8 cellular contexts compared by ENCODE assay signal in genomic region chrX:70434914-70435586, GRCh38. TPM values are rescaled to one million over a fixed set of nuclear protein-coding genes. Genes with fewer than 3 reads are reported as not detected.
DNase-seq lines count a peak whose midpoint lies in the region; TF ChIP-seq lines count a peak whose summit lies in the region.

No MANE protein-coding gene starts in this region.

- no peak for TF ChIP-seq EP300 in esophagus muscularis mucosa (IDR thresholded peaks at IDR 0.05)

- peaks cover 2% of the 10 kb centered on the region for H3K27me3 Mint-ChIP-seq in osteocyte (ENCODE audit: unreplicated experiment)

- H3K36me3 ChIP-seq in Peyer's patch (no peaks in the 10 kb centered on the region), esophagus muscularis mucosa (no peaks in the 10 kb centered on the region)

- H3K4me3 ChIP-seq in GM12875 (ENCODE audit: low read depth, low read length) (peak overlapping the region; percentile 71), Peyer's patch (peak overlapping the region; percentile 44 to 66 (median 58)), esophagus muscularis mucosa (peak overlapping the region; percentile 61 to 72 (median 66))

- intact Hi-C loops in esophagus muscularis mucosa (cut with DNase I): loop anchor here (10.0 kb wide), 2 partner anchors 140 to 300 kb away; partner anchors contain the start of genes IGBP1 and KIF4A

- peaks cover 23% of the 10 kb centered on the region for H3K9me3 Mint-ChIP-seq in osteocyte (ENCODE audit: unreplicated experiment)

- no peak for TF ChIP-seq CTCF in GM12875 (IDR thresholded peaks at IDR 0.05; ENCODE audit: borderline replicate concordance, insufficient read depth, low read depth, low read length)
- no peak for TF ChIP-seq CTCF in Peyer's patch (IDR thresholded peaks at IDR 0.05)
- TF ChIP-seq CTCF in esophagus muscularis mucosa (IDR thresholded peaks at IDR 0.05): no peak
- no peak for TF ChIP-seq CTCF in osteocyte (IDR thresholded peaks at IDR 0.05)

- H3K4me1 ChIP-seq in Peyer's patch: no peaks in the 10 kb centered on the region
- H3K4me1 ChIP-seq in esophagus muscularis mucosa: peaks cover 0 to 15% (median 12%) of the 10 kb centered on the region in 4 donors

- no peaks in the 10 kb centered on the region for H3K36me3 Mint-ChIP-seq in osteocyte (ENCODE audit: unreplicated experiment)

- WGBS in esophagus muscularis mucosa: 40% methylated on average over 13 of the region's 17 CpGs

- H3K4me3 Mint-ChIP-seq in osteocyte (ENCODE audit: unreplicated experiment): peak overlapping the region; percentile 86

- no peaks in the 10 kb centered on the region for H3K27me3 ChIP-seq in Peyer's patch
- no peaks in the 10 kb centered on the region for H3K27me3 ChIP-seq in esophagus muscularis mucosa

- H3K9me3 ChIP-seq in Peyer's patch (no peaks in the 10 kb centered on the region), esophagus muscularis mucosa (no peaks in the 10 kb centered on the region)

- H3K27ac ChIP-seq in Peyer's patch: peak overlapping the region in 3 of 4 donors; percentile 42 to 85 (median 81)
- H3K27ac ChIP-seq in esophagus muscularis mucosa (replicated peaks in 1 of 4): peak overlapping the region; percentile 64 to 85 (median 78)

- H3K4me1 Mint-ChIP-seq in osteocyte (ENCODE audit: unreplicated experiment): peaks cover 8% of the 10 kb centered on the region

- peak overlapping the region; percentile 82 for H3K27ac Mint-ChIP-seq in osteocyte (ENCODE audit: unreplicated experiment)

- no peak for TF ChIP-seq POLR2A in Peyer's patch (IDR thresholded peaks at IDR 0.05)
- no peak for TF ChIP-seq POLR2A in esophagus muscularis mucosa (IDR thresholded peaks at IDR 0.05; ENCODE audit: low read depth)

- peak in 1 of 3 donors; percentile 16 for DNase-seq in Peyer's patch
- no peak for DNase-seq in esophagus muscularis mucosa (ENCODE audit: extremely low spot score)
- DNase-seq in osteocyte (ENCODE audit: extremely low spot score, unreplicated experiment): no peak
- DNase-seq in NCI-H1048 (lab: John Stamatoyannopoulos, UW): no peak
- no peak for DNase-seq in NCI-H345 (lab: John Stamatoyannopoulos, UW)
- DNase-seq in H4 (ENCODE audit: low spot score): no peak
- no peak for DNase-seq in NCI-H2196 (lab: John Stamatoyannopoulos, UW; ENCODE audit: unreplicated experiment)

RNA-seq across cellular contexts. Expression of gene DLG3, which starts 9.6 kb away (rescaled TPM):
- total RNA-seq in Peyer's patch: 10 to 100 TPM; 33.8 to 58.9 (median 52.8) TPM
- 10 to 100 TPM; 21.7 to 27.0 (median 22.5) TPM for total RNA-seq in esophagus muscularis mucosa
- total RNA-seq in osteocyte: 9.7 and 12.5 TPM in 2 replicates
- total RNA-seq in H4 (2014; rRNA removed; shearing (Covaris generic)): 2.8 and 6.5 TPM in 2 replicates

RNA-seq across cellular contexts. Expression of gene GDPD2, which starts 11.9 kb away (rescaled TPM):
- total RNA-seq in Peyer's patch (10 to 100 TPM in 3 of 4 donors, not detected in 1; 37.0 to 84.4 (median 78.8) TPM), esophagus muscularis mucosa (not detected), osteocyte (not detected in 2 replicates)
- not detected in 2 replicates for total RNA-seq in H4 (2014; rRNA removed; shearing (Covaris generic))
